In the genomic region with DNA sequence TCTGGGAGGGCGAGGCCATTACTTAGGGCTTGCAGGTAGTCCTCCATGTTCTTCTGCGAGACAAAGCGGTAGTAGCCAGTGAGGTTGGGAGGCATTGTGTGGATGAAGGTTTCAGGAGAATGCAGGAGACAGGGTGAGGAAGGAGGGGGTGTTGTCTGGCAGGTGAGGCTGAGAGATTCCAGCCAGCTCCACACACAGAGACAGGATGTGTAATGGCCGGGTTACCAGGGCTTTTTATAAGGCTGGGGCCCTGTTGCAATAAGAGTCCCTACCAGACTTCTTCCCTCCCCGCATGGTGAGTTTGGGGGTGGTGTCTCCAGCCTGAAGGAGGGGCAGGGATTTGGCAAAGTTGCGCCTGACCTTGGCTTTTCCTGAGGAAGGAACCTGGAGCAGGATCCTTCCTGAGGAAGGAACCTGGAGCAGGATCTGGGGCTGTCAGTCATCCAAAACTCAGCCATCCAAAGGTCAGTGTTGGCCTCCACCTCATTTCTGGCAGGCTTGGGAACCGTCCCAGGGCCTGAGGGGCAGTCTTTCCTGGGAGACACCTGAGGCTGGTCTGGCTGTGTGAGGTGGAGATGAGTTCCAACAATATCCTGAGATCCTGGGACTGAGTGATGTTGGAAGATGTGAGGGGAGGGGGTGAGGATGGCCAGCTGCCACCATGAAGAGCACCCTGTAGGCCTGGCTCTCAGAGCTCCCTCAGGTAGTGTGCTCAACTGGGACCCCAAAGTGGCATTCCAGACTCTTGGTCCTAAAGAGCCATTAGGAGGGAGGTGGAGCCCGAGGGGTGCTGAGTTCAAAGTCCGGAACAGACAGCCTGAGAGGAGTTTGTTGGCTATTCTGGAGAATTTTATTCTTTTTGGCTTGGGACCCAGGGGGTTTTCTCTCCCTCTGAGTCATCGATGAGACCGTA, we compare ENCODE assay signal across 8 cellular contexts. TPM values are rescaled to one million over a fixed set of nuclear protein-coding genes. Genes with fewer than 3 reads are reported as not detected.
A peak's percentile ranks its signal among the peaks of the same experiment; 100 is the strongest.
DNase-seq lines count a peak whose midpoint lies in the region; FAIRE-seq and TF ChIP-seq lines count a peak whose summit lies in the region.

A gene with protein sequence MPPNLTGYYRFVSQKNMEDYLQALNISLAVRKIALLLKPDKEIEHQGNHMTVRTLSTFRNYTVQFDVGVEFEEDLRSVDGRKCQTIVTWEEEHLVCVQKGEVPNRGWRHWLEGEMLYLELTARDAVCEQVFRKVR (minus strand): TSS at position 209 of the 913 bp plus-strand sequence. CDS start 114 bp downstream, at position 95.

- H3K27me3 ChIP-seq in A673 (replicated peaks; ENCODE audit: insufficient read depth, low read depth, low read length, poor library complexity) (no peaks in the 10 kb centered on the region), HUES6 (ENCODE audit: control insufficient read depth, insufficient read depth, low read length) (peaks cover 35% of the 10 kb centered on the region), bronchial epithelial cell (ENCODE audit: control insufficient read depth, insufficient read depth, low read length) (no peaks in the 10 kb centered on the region), mucosa of rectum (ENCODE audit: control insufficient read depth in 2 of 2, insufficient read depth in 2 of 2, low read length in 2 of 2) (peaks cover 0 to 8% of the 10 kb centered on the region in 2 donors)

- POLR2A ChIA-PET in A673 (lab: Charles Lee; ENCODE audit: low non-redundant PET): no interaction called here

- H3K4me3 ChIP-seq in A673 (ENCODE audit: low read depth, low read length, poor library complexity, severe bottlenecking) (peak within 1 kb of the TSS; percentile 59), HUES6 (ENCODE audit: low read depth, low read length) (peak within 1 kb of the TSS; percentile 88), bronchial epithelial cell (ENCODE audit: low read depth, low read length) (peak within 1 kb of the TSS; percentile 65), mucosa of rectum (ENCODE audit: low read length in 2 of 2) (peak within 1 kb of the TSS; percentile 69 to 78)

- CTCF ChIA-PET in A673 (lab: Charles Lee): no interaction called here

- no peaks in the 10 kb centered on the region for H3K4me1 ChIP-seq in A673 (ENCODE audit: insufficient read depth, low read length, poor library complexity, severe bottlenecking)
- peaks cover 23% of the 10 kb centered on the region for H3K4me1 ChIP-seq in HUES6 (ENCODE audit: control insufficient read depth, insufficient read depth, low read length)
- peaks cover 10 to 15% of the 10 kb centered on the region in 2 donors for H3K4me1 ChIP-seq in mucosa of rectum (ENCODE audit: control insufficient read depth in 2 of 2, insufficient read depth in 2 of 2, low read length in 2 of 2)

- H3K9ac ChIP-seq in HUES6 (ENCODE audit: low read length): peak within 1 kb of the TSS; percentile 21
- H3K9ac ChIP-seq in mucosa of rectum (ENCODE audit: low read depth in 1 of 2, low read length in 2 of 2): peak within 1 kb of the TSS; percentile 48 to 62

- BruUV-seq in A673 (replicated peaks; lab: Mats Ljungman, UMichigan): no TSS peak

- intact Hi-C loops in A673 (cut with micrococcal nuclease; ENCODE audit: unreplicated experiment): no loop called here

- FAIRE-seq in bronchial epithelial cell (lab: Jason Lieb, UNC) (no peak), D721Med (lab: Jason Lieb, UNC) (no peak), GM19239 (lab: Jason Lieb, UNC) (no peak)

- TF ChIP-seq CTCF in A673 (conservative IDR thresholded peaks at IDR 0.05; ENCODE audit: low read depth, low read length) (no peak), bronchial epithelial cell (IDR thresholded peaks at IDR 0.05; ENCODE audit: insufficient read depth, low read length, severe bottlenecking) (no peak), D721Med (IDR thresholded peaks at IDR 0.05; ENCODE audit: insufficient read depth, missing control alignments) (no peak)

- no peaks in the 10 kb centered on the region for H3K36me3 ChIP-seq in A673 (ENCODE audit: insufficient read depth, low read length, poor library complexity, severe bottlenecking)
- H3K36me3 ChIP-seq in HUES6 (ENCODE audit: control insufficient read depth, insufficient read depth, low read length): 0 out of 2 replicates have a peak, but pooled peaks cover 8% of the 10 kb centered on the region
- H3K36me3 ChIP-seq in bronchial epithelial cell (ENCODE audit: control insufficient read depth, insufficient read depth, low read length): peaks cover 3% of the 10 kb centered on the region
- no peaks in the 10 kb centered on the region for H3K36me3 ChIP-seq in mucosa of rectum (ENCODE audit: control insufficient read depth in 2 of 2, insufficient read depth in 2 of 2, low read length in 2 of 2)

- H3K27ac ChIP-seq in A673 (ENCODE audit: low read depth, low read length, poor library complexity, severe bottlenecking) (peak within 1 kb of the TSS; percentile 58), HUES6 (ENCODE audit: low read depth, low read length) (no peak within 1 kb of the TSS), mucosa of rectum (ENCODE audit: low read depth in 2 of 2, low read length in 2 of 2) (peak within 1 kb of the TSS; percentile 6 to 61)

- H3K9me3 ChIP-seq in A673 (ENCODE audit: low read depth, low read length, poor library complexity, severe bottlenecking) (no peaks in the 10 kb centered on the region), HUES6 (ENCODE audit: control insufficient read depth, insufficient read depth, low read depth, low read length) (no peaks in the 10 kb centered on the region), mucosa of rectum (ENCODE audit: control insufficient read depth in 2 of 2, low read length in 2 of 2) (no peaks in the 10 kb centered on the region)

- DNase-seq in A673 (ENCODE audit: low spot score) (no peak), bronchial epithelial cell (ENCODE audit: low read depth) (no peak), islet precursor cell (no peak), D721Med (ENCODE audit: insufficient read length, low spot score) (no peak), GM19239 (ENCODE audit: insufficient read length, low spot score) (no peak), EL (no peak)

RNA-seq across cellular contexts. Expression of the gene that starts here (rescaled TPM):
- total RNA-seq in A673 (2021) (not detected in 2 replicates), bronchial epithelial cell (not detected in 2 replicates)
